Comparison of ENCODE assay signal across 29 cellular contexts in the genomic region with DNA sequence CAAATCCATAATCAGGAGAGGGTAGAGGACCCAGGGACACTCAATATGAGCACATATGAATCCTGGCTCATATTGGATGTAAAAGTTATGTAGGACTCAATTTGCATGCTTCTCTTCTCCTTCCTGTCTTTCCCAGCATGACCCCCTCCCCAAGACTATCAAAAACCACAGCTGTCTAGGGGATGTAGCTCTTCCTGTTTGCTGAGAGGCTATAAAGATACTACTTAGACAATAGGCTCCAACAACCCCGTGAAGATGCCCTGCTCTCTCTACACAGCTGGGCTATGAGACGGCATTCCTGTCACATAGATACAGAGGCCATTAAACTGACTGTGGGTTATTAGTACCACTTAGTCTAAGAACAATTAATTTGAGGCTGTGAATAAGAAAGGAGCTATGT. TPM values are rescaled to one million over a fixed set of nuclear protein-coding genes. Genes with fewer than 3 reads are reported as not detected.
"Had no signal": no experiment of that assay in that cellular context is flagged by ENCODE, and none has a peak within 500 bp of the region (broad histone marks: within the 10 kb centered on the region; RNA-seq: fewer than 3 reads in every experiment).

No MANE protein-coding gene starts in this region.

- H3K9me3 ChIP-seq: body of pancreas, esophagus muscularis mucosa, gastrocnemius medialis, heart left ventricle had no signal

- ATAC-seq: activated CD4-positive, CD25-positive, alpha-beta regulatory T cell treated with anti-CD3 and anti-CD28 coated beads, Interleukin-2, amount 50 U/mL, for 24 hours; activated CD8-positive, alpha-beta T cell treated with anti-CD3 and anti-CD28 coated beads for 36 hours; activated T-cell treated with anti-CD3 and anti-CD28 coated beads, Interleukin-2, amount 50 U/mL, for 4 hours; activated T-helper 17 cell treated with anti-CD3 and anti-CD28 coated beads, Interleukin-2, amount 50 U/mL, for 72 hours; body of pancreas; effector memory CD8-positive, alpha-beta T cell; foreskin keratinocyte; gastrocnemius medialis; heart left ventricle had no signal

- DNase-seq: activated B cell treated with CpG ODN at 0.5 μM for 24 hours; activated CD4-positive, alpha-beta T cell treated with anti-CD3 and anti-CD28 coated beads for 48 hours; activated CD4-positive, alpha-beta T cell treated with anti-CD3 and anti-CD28 coated beads, Interleukin-2, amount 50 U/mL, for 1 hour; activated CD4-positive, alpha-beta T cell treated with anti-CD3 and anti-CD28 coated beads, Interleukin-2, amount 50 U/mL, for 48 hours; activated CD8-positive, alpha-beta memory T cell treated with anti-CD3 and anti-CD28 coated beads for 24 hours; activated CD8-positive, alpha-beta T cell treated with anti-CD3 and anti-CD28 coated beads for 36 hours; activated effector memory CD4-positive, alpha-beta T cell treated with Interleukin-2 at 50 U/mL for 16 hours; activated gamma-delta T cell treated with Interleukin-2 at 50 U/mL for 16 hours; activated naive CD4-positive, alpha-beta T cell treated with anti-CD3 and anti-CD28 coated beads, Interleukin-2, amount 50 U/mL, for 16 hours; activated naive CD4-positive, alpha-beta T cell treated with Interleukin-2 at 50 U/mL for 16 hours; activated T-cell treated with anti-CD3 and anti-CD28 coated beads, Interleukin-2, amount 50 U/mL, for 4 hours; amniotic stem cell; aorta; body of pancreas; caudate nucleus; cortex of kidney; dermis blood vessel endothelial cell; effector CD4-positive, alpha-beta T cell; effector memory CD8-positive, alpha-beta T cell; erythroblast; foreskin keratinocyte; gastrocnemius medialis; glutamatergic neuron; heart left ventricle; T1000; WERI-Rb-1 had no signal

- H3K27me3 ChIP-seq: body of pancreas, esophagus muscularis mucosa, gastrocnemius medialis, heart left ventricle had no signal

- H3K27ac ChIP-seq: body of pancreas, esophagus muscularis mucosa, foreskin keratinocyte, gastrocnemius medialis, heart left ventricle, WERI-Rb-1 had no signal

- H3K36me3 ChIP-seq: esophagus muscularis mucosa, gastrocnemius medialis, heart left ventricle, WERI-Rb-1 had no signal

- H3K4me3 ChIP-seq: body of pancreas, esophagus muscularis mucosa, gastrocnemius medialis, heart left ventricle had no signal

- H3K4me1 ChIP-seq: body of pancreas, esophagus muscularis mucosa, gastrocnemius medialis, heart left ventricle had no signal

RNA-seq across cellular contexts. Expression of a gene that starts 56.5 kb away (rescaled TPM):
- total RNA-seq: activated B cell treated with CpG ODN at 0.5 μM for 24 hours; activated CD8-positive, alpha-beta T cell treated with anti-CD3 and anti-CD28 coated beads for 36 hours; activated T-cell treated with anti-CD3 and anti-CD28 coated beads, Interleukin-2, amount 50 U/mL, for 4 hours; activated T-helper 17 cell treated with anti-CD3 and anti-CD28 coated beads, Interleukin-2, amount 50 U/mL, for 72 hours; foreskin keratinocyte had no signal
- polyA plus RNA-seq: foreskin keratinocyte had no signal
